ENCODE assay signal across 1 cellular context in the genomic region with DNA sequence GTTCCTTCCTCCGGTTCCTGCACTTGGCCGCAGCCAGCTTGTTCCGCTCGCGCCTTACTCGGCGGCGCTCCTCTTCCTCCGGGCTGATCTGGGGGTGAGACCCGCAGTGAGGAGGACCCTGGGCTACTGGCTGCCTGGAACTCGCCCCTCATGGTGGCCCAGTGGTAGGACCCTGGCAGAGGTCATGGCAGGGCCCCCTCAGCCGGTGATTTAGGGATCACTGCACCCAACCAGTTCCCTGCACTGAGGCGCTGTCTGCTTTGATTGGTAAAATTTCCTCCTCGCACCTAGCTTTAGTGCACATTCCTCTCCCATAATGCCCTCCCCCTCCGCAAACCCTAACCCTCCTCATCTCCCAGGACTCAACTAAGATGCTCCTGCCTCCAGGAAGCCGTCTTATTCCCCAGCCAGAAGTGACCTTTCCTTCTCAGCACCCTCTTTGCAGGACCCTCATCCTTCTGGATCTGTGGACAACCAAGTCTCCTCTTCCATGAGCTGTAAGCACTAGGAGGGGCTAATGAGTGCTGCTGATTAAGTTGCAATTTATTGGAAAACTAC.
A peak's percentile ranks its signal among the peaks of the same experiment; 100 is the strongest.
TF ChIP-seq lines count a peak whose summit lies in the region.

No MANE protein-coding gene starts in this region.

TF ChIP-seq in HepG2, 621 proteins besides CTCF, POLR2A, EP300 and RAD21:
- TF ChIP-seq TGIF2 (CRISPR knock-in tag; IDR thresholded peaks at IDR 0.05) (no peak), SSRP1 (CRISPR knock-in tag; IDR thresholded peaks at IDR 0.05) (no peak), AGO1 (IDR thresholded peaks at IDR 0.05; ENCODE audit: low read depth, low read length, poor library complexity, severe bottlenecking) (peak; percentile 52), AGO2 (optimal IDR thresholded peaks at IDR 0.05; ENCODE audit: low read depth, low read length) (peak; percentile 34), RBFOX2 (IDR thresholded peaks at IDR 0.05; ENCODE audit: low read depth, low read length) (peak; percentile 48; the same call in 1 of the 2 replicates), ZBTB33 (CRISPR knock-in tag; IDR thresholded peaks at IDR 0.05) (peak; percentile 21; the same call in 1 of the 2 replicates)
